ENCODE assay signal across 8 cellular contexts in the genomic region with DNA sequence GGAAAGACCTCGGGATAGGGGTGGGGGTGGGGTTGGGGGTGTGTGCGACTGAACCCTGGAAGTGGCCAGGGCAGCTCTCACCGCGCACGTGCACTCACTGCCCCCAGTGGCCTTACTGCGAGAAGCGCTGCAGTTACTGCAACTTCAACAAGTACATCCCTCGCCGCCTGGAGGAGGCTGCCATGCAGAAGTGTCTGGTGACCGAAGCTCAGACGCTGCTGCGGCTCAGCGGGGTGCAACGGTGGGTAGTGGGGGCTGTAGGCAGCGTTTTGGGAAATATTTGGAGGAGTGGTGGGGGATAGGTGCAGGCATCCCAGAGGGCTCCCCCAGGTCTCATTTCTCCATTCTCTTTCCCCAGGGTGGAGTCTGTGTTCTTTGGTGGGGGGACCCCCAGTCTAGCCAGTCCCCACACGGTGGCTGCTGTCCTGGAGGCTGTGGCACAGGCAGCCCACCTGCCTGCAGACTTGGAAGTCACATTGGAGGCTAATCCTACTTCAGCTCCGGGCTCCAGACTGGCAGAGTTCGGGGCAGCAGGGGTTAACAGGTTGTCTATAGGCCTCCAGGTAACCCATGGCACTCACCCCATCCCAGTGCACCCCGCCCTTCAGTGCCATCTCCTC. TPM values are rescaled to one million over a fixed set of nuclear protein-coding genes. Genes with fewer than 3 reads are reported as not detected.
A peak's percentile ranks its signal among the peaks of the same experiment; 100 is the strongest.
DNase-seq lines count a peak whose midpoint lies in the region; ATAC-seq and TF ChIP-seq lines count a peak whose summit lies in the region.

No MANE protein-coding gene starts in this region.

- peak; percentile 90 for DNase-seq in Calu3
- DNase-seq in HK-2 (ENCODE audit: unreplicated experiment) = peak; percentile 75
- DNase-seq in NCI-H82 (lab: John Stamatoyannopoulos, UW) = peak; percentile 91
- DNase-seq in activated CD8-positive, alpha-beta T cell treated with anti-CD3 and anti-CD28 coated beads, Interleukin-2, amount 10 ng/mL, durations not matched to agents 7 days and 5 days = peak; percentile 78
- DNase-seq in effector CD8-positive, alpha-beta T cell (lab: John Stamatoyannopoulos, UW) = peak; percentile 29
- DNase-seq in memory B cell (ENCODE audit: low spot score in 2 of 2) = peak; percentile 47 to 51
- peak; percentile 44 for DNase-seq in stimulated activated CD8-positive, alpha-beta memory T cell treated with anti-CD3 and anti-CD28 coated beads, Interleukin-15, amount 100 ng/mL, for 1 hour (ENCODE audit: low read depth)

- POLR2A ChIA-PET in activated CD8-positive, alpha-beta T cell treated with anti-CD3 and anti-CD28 coated beads, Interleukin-2, amount 10 ng/mL, durations not matched to agents 7 days and 5 days (lab: Charles Lee) = interaction anchor here (0.7 to 1.3 kb wide), 6 partner anchors 10 to 120 kb away, joined by 3 to 4 read pairs (median 3); a partner anchor contains a TSS

- no TSS peak for BruUV-seq in Calu3 (replicated peaks; lab: Mats Ljungman, UMichigan)

- peak; percentile 57 for ATAC-seq in activated CD8-positive, alpha-beta T cell treated with anti-CD3 and anti-CD28 coated beads, Interleukin-2, amount 10 ng/mL, durations not matched to agents 7 days and 5 days
- ATAC-seq in memory B cell (ENCODE audit: low read depth) = peak; percentile 45
- ATAC-seq in HG03108 (IDR thresholded peaks at IDR 0.05; ENCODE audit: unreplicated experiment) = no peak

- H3K9me3 Mint-ChIP-seq in Calu3 (ENCODE audit: low read depth, unreplicated experiment) = no peaks in the 10 kb centered on the region
- H3K9me3 Mint-ChIP-seq in activated CD8-positive, alpha-beta T cell treated with anti-CD3 and anti-CD28 coated beads, Interleukin-2, amount 10 ng/mL, durations not matched to agents 7 days and 5 days (ENCODE audit: insufficient read depth) = no peaks in the 10 kb centered on the region
- no peaks in the 10 kb centered on the region for H3K9me3 Mint-ChIP-seq in memory B cell

- no peaks in the 10 kb centered on the region for H3K27me3 Mint-ChIP-seq in Calu3 (ENCODE audit: unreplicated experiment)
- H3K27me3 Mint-ChIP-seq in activated CD8-positive, alpha-beta T cell treated with anti-CD3 and anti-CD28 coated beads, Interleukin-2, amount 10 ng/mL, durations not matched to agents 7 days and 5 days (ENCODE audit: low read depth) = peaks cover 3% of the 10 kb centered on the region
- H3K27me3 Mint-ChIP-seq in memory B cell = no peaks in the 10 kb centered on the region

- CTCF ChIA-PET in Calu3 (lab: Charles Lee) = interaction anchor here (0.8 to 2.1 kb wide), 16 partner anchors 12 to 279 kb away, joined by 3 to 28 read pairs (median 4); a partner anchor contains a TSS
- CTCF ChIA-PET in activated CD8-positive, alpha-beta T cell treated with anti-CD3 and anti-CD28 coated beads, Interleukin-2, amount 10 ng/mL, durations not matched to agents 7 days and 5 days (lab: Charles Lee) = interaction anchor here (0.7 to 2.5 kb wide), 30 partner anchors 9 to 279 kb away, joined by 3 to 34 read pairs (median 4); a partner anchor contains a TSS

- H3K27ac Mint-ChIP-seq in Calu3 (ENCODE audit: unreplicated experiment) = peak overlapping the region; percentile 64
- peak overlapping the region; percentile 61 for H3K27ac Mint-ChIP-seq in activated CD8-positive, alpha-beta T cell treated with anti-CD3 and anti-CD28 coated beads, Interleukin-2, amount 10 ng/mL, durations not matched to agents 7 days and 5 days
- H3K27ac Mint-ChIP-seq in memory B cell = peak overlapping the region; percentile 29

- H3K4me1 Mint-ChIP-seq in Calu3 (ENCODE audit: low read depth, unreplicated experiment) (peaks cover 45% of the 10 kb centered on the region), memory B cell (peaks cover 10% of the 10 kb centered on the region)
- H3K4me1 Mint-ChIP-seq in activated CD8-positive, alpha-beta T cell treated with anti-CD3 and anti-CD28 coated beads, Interleukin-2, amount 10 ng/mL, durations not matched to agents 7 days and 5 days (ENCODE audit: low read depth) = peaks cover 18% of the 10 kb centered on the region

- TF ChIP-seq CTCF in Calu3 (IDR thresholded peaks at IDR 0.05; ENCODE audit: unreplicated experiment) = peak; percentile 84

- H3K4me3 Mint-ChIP-seq in Calu3 (ENCODE audit: low read depth, unreplicated experiment) (peak overlapping the region; percentile 65), memory B cell (peak overlapping the region; percentile 83)
- H3K4me3 Mint-ChIP-seq in activated CD8-positive, alpha-beta T cell treated with anti-CD3 and anti-CD28 coated beads, Interleukin-2, amount 10 ng/mL, durations not matched to agents 7 days and 5 days = peak overlapping the region; percentile 83

- H3K36me3 Mint-ChIP-seq in Calu3 (ENCODE audit: insufficient read depth, unreplicated experiment) = peaks cover 46% of the 10 kb centered on the region
- peaks cover 13% of the 10 kb centered on the region for H3K36me3 Mint-ChIP-seq in activated CD8-positive, alpha-beta T cell treated with anti-CD3 and anti-CD28 coated beads, Interleukin-2, amount 10 ng/mL, durations not matched to agents 7 days and 5 days (ENCODE audit: low read depth)
- peaks cover 15% of the 10 kb centered on the region for H3K36me3 Mint-ChIP-seq in memory B cell

- intact Hi-C loops in Calu3 (cut with micrococcal nuclease; ENCODE audit: unreplicated experiment) = loop anchor here (1.0 to 5.0 kb wide), 5 partner anchors 37 to 279 kb away; a partner anchor contains a TSS

RNA-seq across cellular contexts. Expression of a gene that starts 1.0 kb away (rescaled TPM):
- 42.6 and 51.1 TPM in 2 replicates for total RNA-seq in Calu3 (2022)
- 10 to 100 TPM; 26.6 to 28.4 TPM for total RNA-seq in activated CD8-positive, alpha-beta T cell treated with anti-CD3 and anti-CD28 coated beads, Interleukin-2, amount 10 ng/mL, durations not matched to agents 7 days and 5 days

RNA-seq across cellular contexts. Expression of a gene that starts 11.0 kb away (rescaled TPM):
- not detected in 2 replicates for total RNA-seq in Calu3 (2022)
- total RNA-seq in activated CD8-positive, alpha-beta T cell treated with anti-CD3 and anti-CD28 coated beads, Interleukin-2, amount 10 ng/mL, durations not matched to agents 7 days and 5 days = not detected

RNA-seq across cellular contexts. Expression of a gene that starts 28.6 kb away (rescaled TPM):
- 0.52 and 1.0 TPM in 2 replicates for total RNA-seq in Calu3 (2022)
- total RNA-seq in activated CD8-positive, alpha-beta T cell treated with anti-CD3 and anti-CD28 coated beads, Interleukin-2, amount 10 ng/mL, durations not matched to agents 7 days and 5 days = 1 to 10 TPM; 7.7 to 9.3 TPM

RNA-seq across cellular contexts. Expression of a gene that starts 52.9 kb away (rescaled TPM):
- 41.9 and 45.1 TPM in 2 replicates for total RNA-seq in Calu3 (2022)
- not detected for total RNA-seq in activated CD8-positive, alpha-beta T cell treated with anti-CD3 and anti-CD28 coated beads, Interleukin-2, amount 10 ng/mL, durations not matched to agents 7 days and 5 days

RNA-seq across cellular contexts. Expression of a gene that starts 53.6 kb away (rescaled TPM):
- total RNA-seq in Calu3 (2022) = 148 and 156 TPM in 2 replicates
- total RNA-seq in activated CD8-positive, alpha-beta T cell treated with anti-CD3 and anti-CD28 coated beads, Interleukin-2, amount 10 ng/mL, durations not matched to agents 7 days and 5 days = 10 to 100 TPM; 33.1 to 33.4 TPM

Comparison
In these comparisons a context has a peak if more than half of its experiments do, and no peak if none do; other contexts are left out.
1. DNase-seq: peak in every context shown above with its lines; median percentile 91 in NCI-H82; 90 in Calu3; 78 in activated CD8-positive, alpha-beta T cell treated with anti-CD3 and anti-CD28 coated beads, Interleukin-2, amount 10 ng/mL, durations not matched to agents 7 days and 5 days; 75 in HK-2; 49 in memory B cell; 44 in stimulated activated CD8-positive, alpha-beta memory T cell treated with anti-CD3 and anti-CD28 coated beads, Interleukin-15, amount 100 ng/mL, for 1 hour; 29 in effector CD8-positive, alpha-beta T cell.